ENCODE assay signal across 21 cellular contexts in genomic region chr4:116005037-116005805, GRCh38.
A peak's percentile ranks its signal among the peaks of the same experiment; 100 is the strongest.
DNase-seq lines count a peak whose midpoint lies in the region; TF ChIP-seq lines count a peak whose summit lies in the region.
"Had no signal": no experiment of that assay in that cellular context is flagged by ENCODE, and none has a peak within 500 bp of the region (broad histone marks: within the 10 kb centered on the region; RNA-seq: fewer than 3 reads in every experiment).

No MANE protein-coding gene starts in this region.

- H3K27ac Mint-ChIP-seq in Calu3 (ENCODE audit: unreplicated experiment): peak overlapping the region; percentile 80
- H3K27ac Mint-ChIP-seq: activated T-helper 2 cell treated with anti-CD3 and anti-CD28 coated beads, Interferon-gamma antibody, Interleukin-2, Interleukin-4, amounts not matched to agents 10 μg/mL and 5 μg/mL and 100 μg/mL, durations not matched to agents 14 hours and 24 hours and 36 hours; B cell; naive B cell; stimulated activated naive B cell treated with anti-CD40 and anti-IgM and Interleukin-4, amounts not matched to agents 10 μg/mL and 1 μg/mL and 100 μg/mL, for 72 hours had no signal

- BruUV-seq in A673 (replicated peaks; lab: Mats Ljungman, UMichigan) (no TSS peak), Calu3 (replicated peaks; lab: Mats Ljungman, UMichigan) (no TSS peak), mammary epithelial cell (replicated peaks; lab: Mats Ljungman, UMichigan) (no TSS peak)

- H4K20me1 ChIP-seq in mammary epithelial cell (ENCODE audit: insufficient read depth, low read length) (no peaks in the 10 kb centered on the region), osteoblast (ENCODE audit: insufficient read depth, low read length) (no peaks in the 10 kb centered on the region)

- POLR2A ChIA-PET in A673 (lab: Charles Lee; ENCODE audit: low non-redundant PET): no interaction called here

- intact Hi-C loops in A673 (cut with micrococcal nuclease; ENCODE audit: unreplicated experiment) (no loop called here), Calu3 (cut with micrococcal nuclease; ENCODE audit: unreplicated experiment) (no loop called here), mammary epithelial cell (cut with micrococcal nuclease) (no loop called here)

- DNase-seq in A673 (ENCODE audit: low spot score) (peak; percentile 46), Calu3 (no peak), NCI-H460 (ENCODE audit: extremely low read depth, low read depth) (peak; percentile 31), mammary epithelial cell (no peak), osteoblast (ENCODE audit: insufficient read length, low spot score, missing footprints) (no peak), AG20443 (ENCODE audit: low spot score) (no peak), BE2C (no peak)
- DNase-seq: dermis blood vessel endothelial cell; foreskin fibroblast; hypothalamus; kidney; naive B cell; NCI-H187; NCI-H2227 treated with DMSO at 0.1 percent for 48 hours; NK-92 treated with Interleukin-12 subunit alpha and Interleukin-12 subunit beta, amount 100 ng/mL, for 24 hours; pancreas; stimulated activated naive B cell treated with anti-CD40 and anti-IgM and Interleukin-4, amounts not matched to agents 10 μg/mL and 1 μg/mL and 100 μg/mL, for 72 hours; tibial artery had no signal

- H3K4me1 ChIP-seq in A673 (ENCODE audit: insufficient read depth, low read length, poor library complexity, severe bottlenecking) (peaks cover 5% of the 10 kb centered on the region), mammary epithelial cell (ENCODE audit: insufficient read depth, low read length) (no peaks in the 10 kb centered on the region), osteoblast (ENCODE audit: insufficient read depth, low read length) (no peaks in the 10 kb centered on the region), BE2C (no peaks in the 10 kb centered on the region)
- H3K4me1 ChIP-seq: pancreas, tibial artery had no signal

- H3K4me1 Mint-ChIP-seq in Calu3 (ENCODE audit: low read depth, unreplicated experiment): no peaks in the 10 kb centered on the region
- H3K4me1 Mint-ChIP-seq: B cell; naive B cell; stimulated activated naive B cell treated with anti-CD40 and anti-IgM and Interleukin-4, amounts not matched to agents 10 μg/mL and 1 μg/mL and 100 μg/mL, for 72 hours had no signal

- H3K27me3 ChIP-seq in A673 (replicated peaks; ENCODE audit: insufficient read depth, low read depth, low read length, poor library complexity) (no peaks in the 10 kb centered on the region), mammary epithelial cell (ENCODE audit: insufficient read depth, low read length) (no peaks in the 10 kb centered on the region), osteoblast (ENCODE audit: insufficient read depth, low read length) (no peaks in the 10 kb centered on the region), BE2C (no peaks in the 10 kb centered on the region)
- H3K27me3 ChIP-seq: pancreas, tibial artery had no signal

- peak overlapping the region; percentile 73 for H3K27ac ChIP-seq in A673 (ENCODE audit: low read depth, low read length, poor library complexity, severe bottlenecking)
- no peak overlapping the region for H3K27ac ChIP-seq in mammary epithelial cell (ENCODE audit: insufficient read depth, low read depth, low read length)
- no peak overlapping the region for H3K27ac ChIP-seq in osteoblast (ENCODE audit: low read depth, low read length)
- H3K27ac ChIP-seq: pancreas, tibial artery, VCaP had no signal

- no peaks in the 10 kb centered on the region for H3K36me3 Mint-ChIP-seq in Calu3 (ENCODE audit: insufficient read depth, unreplicated experiment)
- H3K36me3 Mint-ChIP-seq: naive B cell; stimulated activated naive B cell treated with anti-CD40 and anti-IgM and Interleukin-4, amounts not matched to agents 10 μg/mL and 1 μg/mL and 100 μg/mL, for 72 hours had no signal

- H2AFZ ChIP-seq in mammary epithelial cell (ENCODE audit: low read depth, low read length) (peak overlapping the region; percentile 59), osteoblast (ENCODE audit: low read length) (no peak overlapping the region)

- H3K79me2 ChIP-seq in mammary epithelial cell (ENCODE audit: insufficient read depth, low read length) (no peaks in the 10 kb centered on the region), osteoblast (ENCODE audit: insufficient read depth, low read length) (no peaks in the 10 kb centered on the region)

- no peak overlapping the region for H3K4me3 ChIP-seq in A673 (ENCODE audit: low read depth, low read length, poor library complexity, severe bottlenecking)
- no peak overlapping the region for H3K4me3 ChIP-seq in mammary epithelial cell (replicated peaks in 1 of 3; ENCODE audit: insufficient read depth in 1 of 3, low read depth in 2 of 3, low read length in 3 of 3)
- no peak overlapping the region for H3K4me3 ChIP-seq in osteoblast (ENCODE audit: insufficient read depth, low read length)
- no peak overlapping the region for H3K4me3 ChIP-seq in BE2C (ENCODE audit: low read depth, low read length)
- H3K4me3 ChIP-seq: pancreas, tibial artery had no signal

- WGBS in mammary epithelial cell (ENCODE audit: low coverage, missing lambda C conversion rate): 59% methylated on average over 3 of the region's 3 CpGs

- H3K4me3 Mint-ChIP-seq in Calu3 (ENCODE audit: low read depth, unreplicated experiment): no peak overlapping the region
- H3K4me3 Mint-ChIP-seq: B cell; naive B cell; stimulated activated naive B cell treated with anti-CD40 and anti-IgM and Interleukin-4, amounts not matched to agents 10 μg/mL and 1 μg/mL and 100 μg/mL, for 72 hours had no signal

- H3K4me2 ChIP-seq in mammary epithelial cell (ENCODE audit: insufficient read depth, low read depth, low read length): no peak overlapping the region
- no peak overlapping the region for H3K4me2 ChIP-seq in osteoblast (ENCODE audit: insufficient read depth, low read length)

- H3K9me3 ChIP-seq in A673 (ENCODE audit: low read depth, low read length, poor library complexity, severe bottlenecking) (no peaks in the 10 kb centered on the region), mammary epithelial cell (replicated peaks; ENCODE audit: insufficient read depth, low read length) (no peaks in the 10 kb centered on the region), osteoblast (ENCODE audit: low read depth, low read length) (peaks cover 4% of the 10 kb centered on the region), BE2C (no peaks in the 10 kb centered on the region)
- H3K9me3 ChIP-seq: pancreas, tibial artery had no signal

- no peaks in the 10 kb centered on the region for H3K27me3 Mint-ChIP-seq in Calu3 (ENCODE audit: unreplicated experiment)
- H3K27me3 Mint-ChIP-seq: B cell; naive B cell; stimulated activated naive B cell treated with anti-CD40 and anti-IgM and Interleukin-4, amounts not matched to agents 10 μg/mL and 1 μg/mL and 100 μg/mL, for 72 hours had no signal

- CTCF ChIA-PET in A673 (lab: Charles Lee) (no interaction called here), Calu3 (lab: Charles Lee) (no interaction called here), mammary epithelial cell (lab: Charles Lee; ENCODE audit: low non-redundant PET) (no interaction called here)

- H3K36me3 ChIP-seq in A673 (ENCODE audit: insufficient read depth, low read length, poor library complexity, severe bottlenecking) (no peaks in the 10 kb centered on the region), mammary epithelial cell (ENCODE audit: insufficient read depth, low read length) (no peaks in the 10 kb centered on the region), osteoblast (ENCODE audit: insufficient read depth, low read length) (no peaks in the 10 kb centered on the region), BE2C (no peaks in the 10 kb centered on the region)
- H3K36me3 ChIP-seq: pancreas, tibial artery had no signal

- peaks cover 6% of the 10 kb centered on the region for H3K9me3 Mint-ChIP-seq in Calu3 (ENCODE audit: low read depth, unreplicated experiment)

- dilution Hi-C loops in mammary epithelial cell (cut with HindIII; ENCODE audit: low sequenced_read_pairs): no loop called here

- H3K9ac ChIP-seq in mammary epithelial cell (ENCODE audit: insufficient read depth, low read length): no peak overlapping the region

- in situ Hi-C loops in mammary epithelial cell (cut with MboI; ENCODE audit: low sequenced_read_pairs in 2 of 2): no loop called here

- TF ChIP-seq CTCF in A673 (conservative IDR thresholded peaks at IDR 0.05; ENCODE audit: low read depth, low read length): no peak
- TF ChIP-seq CTCF in Calu3 (IDR thresholded peaks at IDR 0.05; ENCODE audit: unreplicated experiment): no peak
- no peak for TF ChIP-seq CTCF in mammary epithelial cell (conservative IDR thresholded peaks at IDR 0.05 in 1 of 2, IDR thresholded peaks at IDR 0.05 in 1 of 2; ENCODE audit: extremely low read depth in 1 of 2, insufficient read depth in 1 of 2, low read depth in 1 of 2, low read length in 2 of 2)
- TF ChIP-seq CTCF in osteoblast (IDR thresholded peaks at IDR 0.05; ENCODE audit: extremely low read depth, low read depth, low read length): no peak
- no peak for TF ChIP-seq CTCF in BE2C (IDR thresholded peaks at IDR 0.05; ENCODE audit: low read depth, low read length)

Comparison
In these comparisons a context has a peak if more than half of its experiments do, and no peak if none do; other contexts are left out.
1. DNase-seq: peak in A673 (single experiment) and NCI-H460 (single experiment); none in Calu3 (single experiment), mammary epithelial cell (single experiment), osteoblast (single experiment), AG20443 (single experiment) and BE2C (single experiment).